In the genomic region with DNA sequence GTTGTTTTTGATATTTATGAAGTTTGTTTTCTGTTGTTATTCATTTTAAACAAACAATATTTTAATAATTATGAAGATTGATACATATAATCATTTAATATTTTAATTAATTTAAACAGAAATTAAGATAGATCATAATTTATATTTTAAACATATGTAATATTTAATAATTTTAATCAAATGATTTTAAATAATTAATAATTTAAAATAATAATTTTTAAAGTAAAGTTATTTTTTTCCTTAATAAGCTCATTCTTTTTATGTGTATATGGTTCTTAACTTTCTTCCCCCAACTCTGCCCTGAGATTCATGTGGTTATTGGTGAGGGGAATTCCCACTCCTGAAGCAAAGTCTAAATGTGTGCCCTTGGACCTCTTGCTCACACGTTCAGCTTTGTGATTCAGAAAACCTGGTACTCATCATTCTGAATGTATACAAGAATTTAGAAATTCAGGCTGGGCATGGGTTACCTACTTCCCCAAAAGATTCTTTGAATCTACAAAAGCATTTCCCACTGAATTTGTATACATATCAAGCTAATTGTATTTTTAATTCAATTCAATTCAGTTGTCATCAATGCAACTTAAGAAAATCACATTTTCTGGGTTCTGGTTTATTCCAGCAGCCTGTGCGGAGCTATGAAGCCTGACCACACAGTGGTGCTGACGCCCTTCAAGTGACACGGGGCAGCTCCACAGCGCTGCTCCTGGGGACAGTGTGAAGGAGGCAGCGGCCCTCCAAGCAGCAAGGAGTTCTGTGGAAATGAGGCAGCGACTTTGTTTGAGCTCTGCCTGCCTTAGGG, we compare ENCODE assay signal across 1 cellular context.
TF ChIP-seq lines count a peak whose summit lies in the region.

No MANE protein-coding gene starts in this region.

TF ChIP-seq in H1, 55 proteins besides CTCF, POLR2A, EP300 and RAD21 (continued from another document):
- TF ChIP-seq, protein P1, sequence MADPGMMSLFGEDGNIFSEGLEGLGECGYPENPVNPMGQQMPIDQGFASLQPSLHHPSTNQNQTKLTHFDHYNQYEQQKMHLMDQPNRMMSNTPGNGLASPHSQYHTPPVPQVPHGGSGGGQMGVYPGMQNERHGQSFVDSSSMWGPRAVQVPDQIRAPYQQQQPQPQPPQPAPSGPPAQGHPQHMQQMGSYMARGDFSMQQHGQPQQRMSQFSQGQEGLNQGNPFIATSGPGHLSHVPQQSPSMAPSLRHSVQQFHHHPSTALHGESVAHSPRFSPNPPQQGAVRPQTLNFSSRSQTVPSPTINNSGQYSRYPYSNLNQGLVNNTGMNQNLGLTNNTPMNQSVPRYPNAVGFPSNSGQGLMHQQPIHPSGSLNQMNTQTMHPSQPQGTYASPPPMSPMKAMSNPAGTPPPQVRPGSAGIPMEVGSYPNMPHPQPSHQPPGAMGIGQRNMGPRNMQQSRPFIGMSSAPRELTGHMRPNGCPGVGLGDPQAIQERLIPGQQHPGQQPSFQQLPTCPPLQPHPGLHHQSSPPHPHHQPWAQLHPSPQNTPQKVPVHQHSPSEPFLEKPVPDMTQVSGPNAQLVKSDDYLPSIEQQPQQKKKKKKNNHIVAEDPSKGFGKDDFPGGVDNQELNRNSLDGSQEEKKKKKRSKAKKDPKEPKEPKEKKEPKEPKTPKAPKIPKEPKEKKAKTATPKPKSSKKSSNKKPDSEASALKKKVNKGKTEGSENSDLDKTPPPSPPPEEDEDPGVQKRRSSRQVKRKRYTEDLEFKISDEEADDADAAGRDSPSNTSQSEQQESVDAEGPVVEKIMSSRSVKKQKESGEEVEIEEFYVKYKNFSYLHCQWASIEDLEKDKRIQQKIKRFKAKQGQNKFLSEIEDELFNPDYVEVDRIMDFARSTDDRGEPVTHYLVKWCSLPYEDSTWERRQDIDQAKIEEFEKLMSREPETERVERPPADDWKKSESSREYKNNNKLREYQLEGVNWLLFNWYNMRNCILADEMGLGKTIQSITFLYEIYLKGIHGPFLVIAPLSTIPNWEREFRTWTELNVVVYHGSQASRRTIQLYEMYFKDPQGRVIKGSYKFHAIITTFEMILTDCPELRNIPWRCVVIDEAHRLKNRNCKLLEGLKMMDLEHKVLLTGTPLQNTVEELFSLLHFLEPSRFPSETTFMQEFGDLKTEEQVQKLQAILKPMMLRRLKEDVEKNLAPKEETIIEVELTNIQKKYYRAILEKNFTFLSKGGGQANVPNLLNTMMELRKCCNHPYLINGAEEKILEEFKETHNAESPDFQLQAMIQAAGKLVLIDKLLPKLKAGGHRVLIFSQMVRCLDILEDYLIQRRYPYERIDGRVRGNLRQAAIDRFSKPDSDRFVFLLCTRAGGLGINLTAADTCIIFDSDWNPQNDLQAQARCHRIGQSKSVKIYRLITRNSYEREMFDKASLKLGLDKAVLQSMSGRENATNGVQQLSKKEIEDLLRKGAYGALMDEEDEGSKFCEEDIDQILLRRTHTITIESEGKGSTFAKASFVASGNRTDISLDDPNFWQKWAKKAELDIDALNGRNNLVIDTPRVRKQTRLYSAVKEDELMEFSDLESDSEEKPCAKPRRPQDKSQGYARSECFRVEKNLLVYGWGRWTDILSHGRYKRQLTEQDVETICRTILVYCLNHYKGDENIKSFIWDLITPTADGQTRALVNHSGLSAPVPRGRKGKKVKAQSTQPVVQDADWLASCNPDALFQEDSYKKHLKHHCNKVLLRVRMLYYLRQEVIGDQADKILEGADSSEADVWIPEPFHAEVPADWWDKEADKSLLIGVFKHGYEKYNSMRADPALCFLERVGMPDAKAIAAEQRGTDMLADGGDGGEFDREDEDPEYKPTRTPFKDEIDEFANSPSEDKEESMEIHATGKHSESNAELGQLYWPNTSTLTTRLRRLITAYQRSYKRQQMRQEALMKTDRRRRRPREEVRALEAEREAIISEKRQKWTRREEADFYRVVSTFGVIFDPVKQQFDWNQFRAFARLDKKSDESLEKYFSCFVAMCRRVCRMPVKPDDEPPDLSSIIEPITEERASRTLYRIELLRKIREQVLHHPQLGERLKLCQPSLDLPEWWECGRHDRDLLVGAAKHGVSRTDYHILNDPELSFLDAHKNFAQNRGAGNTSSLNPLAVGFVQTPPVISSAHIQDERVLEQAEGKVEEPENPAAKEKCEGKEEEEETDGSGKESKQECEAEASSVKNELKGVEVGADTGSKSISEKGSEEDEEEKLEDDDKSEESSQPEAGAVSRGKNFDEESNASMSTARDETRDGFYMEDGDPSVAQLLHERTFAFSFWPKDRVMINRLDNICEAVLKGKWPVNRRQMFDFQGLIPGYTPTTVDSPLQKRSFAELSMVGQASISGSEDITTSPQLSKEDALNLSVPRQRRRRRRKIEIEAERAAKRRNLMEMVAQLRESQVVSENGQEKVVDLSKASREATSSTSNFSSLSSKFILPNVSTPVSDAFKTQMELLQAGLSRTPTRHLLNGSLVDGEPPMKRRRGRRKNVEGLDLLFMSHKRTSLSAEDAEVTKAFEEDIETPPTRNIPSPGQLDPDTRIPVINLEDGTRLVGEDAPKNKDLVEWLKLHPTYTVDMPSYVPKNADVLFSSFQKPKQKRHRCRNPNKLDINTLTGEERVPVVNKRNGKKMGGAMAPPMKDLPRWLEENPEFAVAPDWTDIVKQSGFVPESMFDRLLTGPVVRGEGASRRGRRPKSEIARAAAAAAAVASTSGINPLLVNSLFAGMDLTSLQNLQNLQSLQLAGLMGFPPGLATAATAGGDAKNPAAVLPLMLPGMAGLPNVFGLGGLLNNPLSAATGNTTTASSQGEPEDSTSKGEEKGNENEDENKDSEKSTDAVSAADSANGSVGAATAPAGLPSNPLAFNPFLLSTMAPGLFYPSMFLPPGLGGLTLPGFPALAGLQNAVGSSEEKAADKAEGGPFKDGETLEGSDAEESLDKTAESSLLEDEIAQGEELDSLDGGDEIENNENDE (IDR thresholded peaks at IDR 0.05; ENCODE audit: insufficient replicate concordance, low read length) = no peak
- TF ChIP-seq KDM1A (IDR thresholded peaks at IDR 0.05; ENCODE audit: borderline replicate concordance, low read length) (no peak), SRF (IDR thresholded peaks at IDR 0.05; ENCODE audit: low read depth, low read length) (no peak), BACH1 (IDR thresholded peaks at IDR 0.05; ENCODE audit: low read length) (peak; percentile 22; the same call in 1 of the 2 replicates), YY1 (IDR thresholded peaks at IDR 0.05; ENCODE audit: low read depth, low read length) (0 out of 2 replicates have a peak, but pooled peaks have one; percentile 19), GABPA (IDR thresholded peaks at IDR 0.05; ENCODE audit: borderline replicate concordance, insufficient read depth, low read length) (no peak), JUND (IDR thresholded peaks at IDR 0.05; ENCODE audit: low read length) (peak; percentile 58; the same call in 1 of the 2 replicates), JUN (IDR thresholded peaks at IDR 0.05; ENCODE audit: low read depth, low read length) (peak; percentile 21; the same call in 1 of the 2 replicates), GTF2F1 (IDR thresholded peaks at IDR 0.05; ENCODE audit: borderline replicate concordance, low read depth, low read length) (no peak), CREB1 (IDR thresholded peaks at IDR 0.05) (peak; percentile 62; the same call in 1 of the 2 replicates)
- TF ChIP-seq, protein P2, sequence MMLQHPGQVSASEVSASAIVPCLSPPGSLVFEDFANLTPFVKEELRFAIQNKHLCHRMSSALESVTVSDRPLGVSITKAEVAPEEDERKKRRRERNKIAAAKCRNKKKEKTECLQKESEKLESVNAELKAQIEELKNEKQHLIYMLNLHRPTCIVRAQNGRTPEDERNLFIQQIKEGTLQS (IDR thresholded peaks at IDR 0.05; ENCODE audit: insufficient read depth, low read depth, low read length) = 0 out of 2 replicates have a peak, but pooled peaks have one; percentile 14
